ENCODE assay signal across 1 cellular context in the genomic region with DNA sequence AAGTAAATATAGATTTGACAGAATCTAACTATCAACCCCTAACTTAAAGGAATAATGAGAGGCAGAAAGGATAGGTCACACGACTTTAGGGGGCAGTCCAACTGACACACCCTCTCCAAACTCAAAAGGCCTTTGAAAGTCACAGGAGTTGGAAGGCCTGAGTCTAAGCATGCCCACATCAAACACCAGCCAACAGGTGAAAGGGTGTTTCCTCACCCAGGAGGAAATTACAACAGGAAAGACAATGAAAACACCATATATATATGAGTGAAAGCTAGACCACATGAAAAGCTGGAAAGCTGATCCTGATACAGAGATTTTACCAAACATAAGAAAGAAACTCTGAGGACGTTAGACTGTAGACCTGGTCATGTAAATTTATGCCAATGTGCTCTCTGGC.
TF ChIP-seq lines count a peak whose summit lies in the region.

No MANE protein-coding gene starts in this region.

TF ChIP-seq in H1, 55 proteins besides CTCF, POLR2A, EP300 and RAD21:
- TF ChIP-seq BRCA1 (IDR thresholded peaks at IDR 0.05; ENCODE audit: low read depth, low read length) = no peak
- no peak for TF ChIP-seq JUND (IDR thresholded peaks at IDR 0.05; ENCODE audit: low read length)
- no peak for TF ChIP-seq SIX5 (IDR thresholded peaks at IDR 0.05; ENCODE audit: low read depth, low read length)
- TF ChIP-seq KDM1A (IDR thresholded peaks at IDR 0.05; ENCODE audit: borderline replicate concordance, low read length) = no peak
- TF ChIP-seq JUN (IDR thresholded peaks at IDR 0.05; ENCODE audit: low read depth, low read length) = no peak
TF ChIP-seq in H1: peak in this region for 0.
